In genomic region chr2:127857494-127857818, GRCh38 we compare ENCODE assay signal across 1 cellular context.
TF ChIP-seq lines count a peak whose summit lies in the region.

No MANE protein-coding gene starts in this region.

TF ChIP-seq in K562, 482 proteins besides CTCF, POLR2A, EP300 and RAD21 (continued from another document):
- TF ChIP-seq E2F6 (IDR thresholded peaks at IDR 0.05; ENCODE audit: borderline replicate concordance in 1 of 2, extremely low read depth in 1 of 2, insufficient read depth in 1 of 2, insufficient read length in 1 of 2, low read depth in 1 of 2, low read length in 1 of 2, poor library complexity in 1 of 2, severe bottlenecking in 1 of 2) (peak; percentile 56 to 80), CBX8 (IDR thresholded peaks at IDR 0.05; ENCODE audit: borderline replicate concordance, extremely low read depth, low read depth, low read length, poor library complexity, severe bottlenecking) (no peak), ESRRB (CRISPR knock-in tag; IDR thresholded peaks at IDR 0.05; ENCODE audit: borderline replicate concordance) (no peak), NELFE (IDR thresholded peaks at IDR 0.05; ENCODE audit: insufficient read depth, insufficient read length) (no peak), SIN3A (IDR thresholded peaks at IDR 0.05; ENCODE audit: borderline replicate concordance in 2 of 2, control insufficient read depth in 1 of 2, low read depth in 2 of 2, low read length in 2 of 2) (0 out of 4 replicates have a peak, but pooled peaks of 1 of the 2 experiments have one; percentile 32), NFYB (IDR thresholded peaks at IDR 0.05; ENCODE audit: extremely low read depth, insufficient read length) (no peak), BCOR (IDR thresholded peaks at IDR 0.05) (no peak), KLF1 (tag; IDR thresholded peaks at IDR 0.05) (no peak), EWSR1 (IDR thresholded peaks at IDR 0.05; ENCODE audit: borderline replicate concordance, low read depth, partially characterized antibody) (no peak), ZSCAN29 (IDR thresholded peaks at IDR 0.05) (peak; percentile 39; the same call in 1 of the 2 replicates), RBM25 (IDR thresholded peaks at IDR 0.05; ENCODE audit: low read depth, low read length, severe bottlenecking) (no peak)
- TF ChIP-seq, protein P1, sequence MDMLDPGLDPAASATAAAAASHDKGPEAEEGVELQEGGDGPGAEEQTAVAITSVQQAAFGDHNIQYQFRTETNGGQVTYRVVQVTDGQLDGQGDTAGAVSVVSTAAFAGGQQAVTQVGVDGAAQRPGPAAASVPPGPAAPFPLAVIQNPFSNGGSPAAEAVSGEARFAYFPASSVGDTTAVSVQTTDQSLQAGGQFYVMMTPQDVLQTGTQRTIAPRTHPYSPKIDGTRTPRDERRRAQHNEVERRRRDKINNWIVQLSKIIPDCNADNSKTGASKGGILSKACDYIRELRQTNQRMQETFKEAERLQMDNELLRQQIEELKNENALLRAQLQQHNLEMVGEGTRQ (CRISPR knock-in tag; IDR thresholded peaks at IDR 0.05): no peak
- TF ChIP-seq, protein P2, sequence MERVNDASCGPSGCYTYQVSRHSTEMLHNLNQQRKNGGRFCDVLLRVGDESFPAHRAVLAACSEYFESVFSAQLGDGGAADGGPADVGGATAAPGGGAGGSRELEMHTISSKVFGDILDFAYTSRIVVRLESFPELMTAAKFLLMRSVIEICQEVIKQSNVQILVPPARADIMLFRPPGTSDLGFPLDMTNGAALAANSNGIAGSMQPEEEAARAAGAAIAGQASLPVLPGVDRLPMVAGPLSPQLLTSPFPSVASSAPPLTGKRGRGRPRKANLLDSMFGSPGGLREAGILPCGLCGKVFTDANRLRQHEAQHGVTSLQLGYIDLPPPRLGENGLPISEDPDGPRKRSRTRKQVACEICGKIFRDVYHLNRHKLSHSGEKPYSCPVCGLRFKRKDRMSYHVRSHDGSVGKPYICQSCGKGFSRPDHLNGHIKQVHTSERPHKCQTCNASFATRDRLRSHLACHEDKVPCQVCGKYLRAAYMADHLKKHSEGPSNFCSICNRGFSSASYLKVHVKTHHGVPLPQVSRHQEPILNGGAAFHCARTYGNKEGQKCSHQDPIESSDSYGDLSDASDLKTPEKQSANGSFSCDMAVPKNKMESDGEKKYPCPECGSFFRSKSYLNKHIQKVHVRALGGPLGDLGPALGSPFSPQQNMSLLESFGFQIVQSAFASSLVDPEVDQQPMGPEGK (CRISPR knock-in tag; IDR thresholded peaks at IDR 0.05; ENCODE audit: borderline replicate concordance): no peak
- TF ChIP-seq, protein P3, sequence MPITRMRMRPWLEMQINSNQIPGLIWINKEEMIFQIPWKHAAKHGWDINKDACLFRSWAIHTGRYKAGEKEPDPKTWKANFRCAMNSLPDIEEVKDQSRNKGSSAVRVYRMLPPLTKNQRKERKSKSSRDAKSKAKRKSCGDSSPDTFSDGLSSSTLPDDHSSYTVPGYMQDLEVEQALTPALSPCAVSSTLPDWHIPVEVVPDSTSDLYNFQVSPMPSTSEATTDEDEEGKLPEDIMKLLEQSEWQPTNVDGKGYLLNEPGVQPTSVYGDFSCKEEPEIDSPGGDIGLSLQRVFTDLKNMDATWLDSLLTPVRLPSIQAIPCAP (CRISPR knock-in tag; IDR thresholded peaks at IDR 0.05; ENCODE audit: borderline replicate concordance): no peak
- TF ChIP-seq, protein P4, sequence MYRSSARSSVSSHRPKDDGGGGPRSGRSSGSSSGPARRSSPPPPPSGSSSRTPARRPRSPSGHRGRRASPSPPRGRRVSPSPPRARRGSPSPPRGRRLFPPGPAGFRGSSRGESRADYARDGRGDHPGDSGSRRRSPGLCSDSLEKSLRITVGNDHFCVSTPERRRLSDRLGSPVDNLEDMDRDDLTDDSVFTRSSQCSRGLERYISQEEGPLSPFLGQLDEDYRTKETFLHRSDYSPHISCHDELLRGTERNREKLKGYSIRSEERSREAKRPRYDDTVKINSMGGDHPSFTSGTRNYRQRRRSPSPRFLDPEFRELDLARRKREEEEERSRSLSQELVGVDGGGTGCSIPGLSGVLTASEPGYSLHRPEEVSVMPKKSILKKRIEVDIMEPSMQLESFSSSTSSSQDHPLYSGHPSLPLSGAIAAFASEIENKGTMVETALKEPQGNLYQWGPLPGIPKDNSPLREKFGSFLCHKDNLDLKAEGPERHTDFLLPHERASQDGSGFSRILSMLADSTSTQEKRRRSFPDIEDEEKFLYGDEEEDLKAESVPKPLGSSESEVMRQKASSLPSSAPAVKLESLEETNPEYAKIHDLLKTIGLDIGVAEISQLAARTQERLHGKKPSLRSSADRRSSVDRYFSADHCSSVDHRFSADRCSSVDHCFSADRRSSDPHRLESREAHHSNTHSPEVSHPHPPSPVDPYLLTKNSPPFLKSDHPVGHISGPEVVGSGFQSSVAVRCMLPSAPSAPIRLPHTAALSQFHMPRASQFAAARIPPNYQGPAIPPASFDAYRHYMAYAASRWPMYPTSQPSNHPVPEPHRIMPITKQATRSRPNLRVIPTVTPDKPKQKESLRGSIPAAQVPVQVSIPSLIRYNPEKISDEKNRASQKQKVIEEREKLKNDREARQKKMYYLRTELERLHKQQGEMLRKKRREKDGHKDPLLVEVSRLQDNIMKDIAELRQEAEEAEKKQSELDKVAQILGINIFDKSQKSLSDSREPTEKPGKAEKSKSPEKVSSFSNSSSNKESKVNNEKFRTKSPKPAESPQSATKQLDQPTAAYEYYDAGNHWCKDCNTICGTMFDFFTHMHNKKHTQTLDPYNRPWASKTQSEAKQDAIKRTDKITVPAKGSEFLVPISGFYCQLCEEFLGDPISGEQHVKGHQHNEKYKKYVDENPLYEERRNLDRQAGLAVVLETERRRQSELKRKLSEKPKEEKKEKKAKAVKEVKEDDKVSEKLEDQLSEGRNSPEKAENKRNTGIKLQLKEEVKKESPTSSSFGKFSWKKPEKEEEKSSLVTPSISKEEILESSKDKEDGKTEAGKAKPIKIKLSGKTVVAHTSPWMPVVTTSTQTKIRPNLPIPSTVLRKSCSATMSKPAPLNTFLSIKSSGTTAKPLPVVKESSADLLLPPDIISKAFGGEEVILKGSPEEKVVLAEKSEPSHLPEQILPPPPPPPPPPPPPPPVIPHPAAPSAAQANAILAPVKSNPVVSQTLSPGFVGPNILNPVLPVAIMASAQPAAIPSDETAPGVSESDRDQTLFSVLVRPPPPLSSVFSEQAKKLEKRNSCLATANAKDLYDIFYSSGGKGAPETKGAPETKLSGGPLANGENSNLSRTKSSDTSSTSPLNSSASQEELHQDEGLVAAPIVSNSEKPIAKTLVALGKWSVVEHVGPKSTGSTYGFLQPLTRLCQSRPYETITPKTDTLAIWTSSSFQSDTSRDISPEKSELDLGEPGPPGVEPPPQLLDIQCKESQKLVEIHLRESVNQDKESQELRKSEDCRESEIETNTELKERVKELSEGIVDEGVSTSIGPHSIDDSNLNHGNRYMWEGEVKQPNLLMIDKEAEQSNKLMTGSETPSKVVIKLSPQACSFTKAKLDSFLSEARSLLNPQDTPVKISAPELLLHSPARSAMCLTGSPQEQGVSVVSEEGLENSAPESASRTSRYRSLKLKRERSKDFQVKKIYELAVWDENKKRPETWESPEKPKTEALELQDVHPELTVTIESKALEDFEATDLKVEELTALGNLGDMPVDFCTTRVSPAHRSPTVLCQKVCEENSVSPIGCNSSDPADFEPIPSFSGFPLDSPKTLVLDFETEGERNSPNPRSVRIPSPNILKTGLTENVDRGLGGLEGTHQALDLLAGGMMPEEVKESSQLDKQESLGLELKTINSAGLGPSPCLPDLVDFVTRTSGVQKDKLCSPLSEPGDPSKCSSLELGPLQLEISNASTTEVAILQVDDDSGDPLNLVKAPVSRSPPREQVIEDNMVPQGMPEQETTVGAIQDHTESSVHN (IDR thresholded peaks at IDR 0.05; ENCODE audit: borderline replicate concordance in 1 of 2, low read depth in 1 of 2): no peak
- TF ChIP-seq, protein P5, sequence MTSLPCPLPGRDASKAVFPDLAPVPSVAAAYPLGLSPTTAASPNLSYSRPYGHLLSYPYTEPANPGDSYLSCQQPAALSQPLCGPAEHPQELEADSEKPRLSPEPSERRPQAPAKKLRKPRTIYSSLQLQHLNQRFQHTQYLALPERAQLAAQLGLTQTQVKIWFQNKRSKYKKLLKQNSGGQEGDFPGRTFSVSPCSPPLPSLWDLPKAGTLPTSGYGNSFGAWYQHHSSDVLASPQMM (CRISPR knock-in tag; IDR thresholded peaks at IDR 0.05): no peak
